In genomic region chr22:19843857-19844422, GRCh38 we compare ENCODE assay signal across 12 cellular contexts. TPM values are rescaled to one million over a fixed set of nuclear protein-coding genes. Genes with fewer than 3 reads are reported as not detected.
DNase-seq lines count a peak whose midpoint lies in the region; ATAC-seq and TF ChIP-seq lines count a peak whose summit lies in the region.
"Had no signal": no experiment of that assay in that cellular context is flagged by ENCODE, and none has a peak within 500 bp of the region (broad histone marks: within the 10 kb centered on the region; RNA-seq: fewer than 3 reads in every experiment).

No MANE protein-coding gene starts in this region.

- peak overlapping the region in 3 of 8 donors; percentile 43 to 62 (median 51) for H3K4me3 Mint-ChIP-seq in CD4-positive, alpha-beta memory T cell

- no peak for TF ChIP-seq POLR2A in gastroesophageal sphincter (IDR thresholded peaks at IDR 0.05)

- no peaks in the 10 kb centered on the region for H3K9me2 ChIP-seq in OCI-LY7 (ENCODE audit: insufficient read depth, low read length)

- H3K27me3 Mint-ChIP-seq in CD4-positive, alpha-beta memory T cell: no peaks in the 10 kb centered on the region

- H2AFZ ChIP-seq in OCI-LY7 (ENCODE audit: low read length): 0 out of 2 replicates have a peak overlapping the region, but pooled peaks have one; percentile 2

- CTCF ChIA-PET in CD4-positive, alpha-beta memory T cell (lab: Charles Lee; ENCODE audit: partially characterized antibody): interaction anchor here (1.1 to 1.5 kb wide), 2 partner anchors 48 to 88 kb away, joined by 4 to 5 read pairs; no protein-coding TSS in a partner anchor
- CTCF ChIA-PET in OCI-LY7 (lab: Charles Lee; ENCODE audit: unreplicated experiment): no interaction called here

- peaks cover 20% of the 10 kb centered on the region for H3K4me1 ChIP-seq in CD4-positive, alpha-beta memory T cell (ENCODE audit: insufficient read depth, low read length)
- peaks cover 45% of the 10 kb centered on the region for H3K4me1 ChIP-seq in OCI-LY7 (ENCODE audit: insufficient read depth, low read length, poor library complexity, severe bottlenecking)
- H3K4me1 ChIP-seq in gastroesophageal sphincter: peaks cover 0 to 20% (median 3%) of the 10 kb centered on the region in 3 donors
- H3K4me1 ChIP-seq: testis had no signal

- no peak for DNase-seq in CD4-positive, alpha-beta memory T cell
- DNase-seq in OCI-LY7 (ENCODE audit: low spot score): no peak
- peak; percentile 11 for DNase-seq in retina
- no peak for DNase-seq in GM19240 (ENCODE audit: insufficient read length, low spot score)
- DNase-seq in H4 (ENCODE audit: low spot score): no peak
- no peak for DNase-seq in SIG-M5 treated with dmso at 0.1 percent for 504 hours (lab: John Stamatoyannopoulos, UW; ENCODE audit: unreplicated experiment)
- DNase-seq: NCI-H510A treated with DMSO at 0.1 percent for 48 hours, testis had no signal

- H3K36me3 Mint-ChIP-seq in CD4-positive, alpha-beta memory T cell: peaks cover 4 to 9% of the 10 kb centered on the region in 2 donors

- H3K4me3 ChIP-seq in CD4-positive, alpha-beta memory T cell (ENCODE audit: low read length in 2 of 2): no peak overlapping the region
- H3K4me3 ChIP-seq in OCI-LY7 (ENCODE audit: low read depth, low read length, poor library complexity, severe bottlenecking) (no peak overlapping the region), gastroesophageal sphincter (no peak overlapping the region)
- H3K4me3 ChIP-seq: SK-N-MC, testis had no signal

- TF ChIP-seq CTCF in OCI-LY7 (conservative IDR thresholded peaks at IDR 0.05; ENCODE audit: low read length): no peak
- TF ChIP-seq CTCF in gastroesophageal sphincter (IDR thresholded peaks at IDR 0.05): no peak

- peak overlapping the region; percentile 4 for H3K27ac ChIP-seq in CD4-positive, alpha-beta memory T cell (ENCODE audit: low read depth, low read length)
- H3K27ac ChIP-seq in OCI-LY7 (ENCODE audit: low read depth, low read length, poor library complexity, severe bottlenecking): peak overlapping the region; percentile 68
- H3K27ac ChIP-seq in gastroesophageal sphincter: peak overlapping the region in 3 of 4 donors; percentile 33 to 73 (median 60)
- H3K27ac ChIP-seq: SK-N-MC, testis had no signal

- POLR2A ChIA-PET in CD4-positive, alpha-beta memory T cell (lab: Charles Lee; ENCODE audit: partially characterized antibody): interaction anchor here (1.7 to 1.9 kb wide), 2 partner anchors 12 to 48 kb away, joined by 9 to 10 read pairs; no protein-coding TSS in a partner anchor
- POLR2A ChIA-PET in OCI-LY7 (lab: Charles Lee): interaction anchor here (1.2 to 2.2 kb wide), 3 partner anchors 12 to 48 kb away, joined by 3 to 5 read pairs (median 4); no protein-coding TSS in a partner anchor

- intact Hi-C loops in CD4-positive, alpha-beta memory T cell (cut with micrococcal nuclease): no loop called here
- intact Hi-C loops in OCI-LY7 (cut with micrococcal nuclease; ENCODE audit: unreplicated experiment): loop anchor here (5.0 kb wide), 1 partner anchor 68 kb away; no protein-coding TSS in a partner anchor

- no peaks in the 10 kb centered on the region for H3K36me3 ChIP-seq in CD4-positive, alpha-beta memory T cell (ENCODE audit: insufficient read depth, low read length)
- H3K36me3 ChIP-seq in OCI-LY7 (ENCODE audit: insufficient read depth, low read length) (peaks cover 25% of the 10 kb centered on the region), gastroesophageal sphincter (peaks cover 0 to 7% of the 10 kb centered on the region in 2 donors)

- H3K9me3 ChIP-seq in CD4-positive, alpha-beta memory T cell (ENCODE audit: control insufficient read depth in 1 of 2, low read length in 2 of 2): no peaks in the 10 kb centered on the region
- H3K9me3 ChIP-seq in OCI-LY7 (ENCODE audit: low read length): no peaks in the 10 kb centered on the region
- no peaks in the 10 kb centered on the region for H3K9me3 ChIP-seq in gastroesophageal sphincter
- H3K9me3 ChIP-seq: testis had no signal

- H3K27ac Mint-ChIP-seq in CD4-positive, alpha-beta memory T cell: peak overlapping the region in 4 of 7 donors; percentile 63 to 83 (median 76)

- no TSS peak for BruUV-seq in OCI-LY7 (replicated peaks; lab: Mats Ljungman, UMichigan)

- H4K20me1 ChIP-seq in OCI-LY7 (ENCODE audit: insufficient read depth, low read length): no peaks in the 10 kb centered on the region

- no peaks in the 10 kb centered on the region for H3K27me3 ChIP-seq in CD4-positive, alpha-beta memory T cell (ENCODE audit: insufficient read depth, low read length)
- no peaks in the 10 kb centered on the region for H3K27me3 ChIP-seq in gastroesophageal sphincter
- H3K27me3 ChIP-seq: testis had no signal

- peak overlapping the region; percentile 54 for H3K4me2 ChIP-seq in OCI-LY7 (ENCODE audit: low read length)

- ATAC-seq in gastroesophageal sphincter (peak; percentile 28), HG03520 (IDR thresholded peaks at IDR 0.05; ENCODE audit: unreplicated experiment) (no peak)
- ATAC-seq: HCT116 had no signal

- no peaks in the 10 kb centered on the region for H3K9me3 Mint-ChIP-seq in CD4-positive, alpha-beta memory T cell

- peaks cover 13 to 27% (median 24%) of the 10 kb centered on the region in 4 donors for H3K4me1 Mint-ChIP-seq in CD4-positive, alpha-beta memory T cell

- no peak for TF ChIP-seq EP300 in gastroesophageal sphincter (IDR thresholded peaks at IDR 0.05)

- 40% methylated on average over 3 of the region's 11 CpGs; no CpG with 5 or more reads in 1 of the 2 donors for WGBS in gastroesophageal sphincter (ENCODE audit: low coverage in 1 of 2), 2 donors

- H3K79me2 ChIP-seq in OCI-LY7 (ENCODE audit: insufficient read depth, low read depth, low read length): no peaks in the 10 kb centered on the region

RNA-seq across cellular contexts. Expression of gene GNB1L, which starts 10.7 kb away (rescaled TPM):
- 1 to 10 TPM; 7.9 to 8.7 TPM for total RNA-seq in CD4-positive, alpha-beta memory T cell
- 10 to 100 TPM; 12.7 to 14.6 TPM for polyA plus RNA-seq in CD4-positive, alpha-beta memory T cell
- 21.2 and 26.7 TPM in 2 replicates for total RNA-seq in OCI-LY7 (2014; rRNA removed; shearing (Covaris generic))
- 12.9 and 13.1 TPM in 2 replicates for total RNA-seq in OCI-LY7 (2022)
- total RNA-seq in gastroesophageal sphincter: 1 to 10 TPM; 4.8 to 8.7 (median 7.4) TPM
- total RNA-seq in H4 (2014; rRNA removed; shearing (Covaris generic)): 5.7 and 12.4 TPM in 2 replicates

RNA-seq across cellular contexts. Expression of gene RTL10, which starts 10.7 kb away (rescaled TPM):
- 10 to 100 TPM; 26.9 to 27.6 TPM for total RNA-seq in CD4-positive, alpha-beta memory T cell
- polyA plus RNA-seq in CD4-positive, alpha-beta memory T cell: 10 to 100 TPM in 1 of 2 donors, 1 to 10 TPM in 1; 4.3 to 13.0 TPM
- total RNA-seq in OCI-LY7 (2014; rRNA removed; shearing (Covaris generic)): 25.5 and 28.2 TPM in 2 replicates
- total RNA-seq in OCI-LY7 (2022) (26.1 and 26.2 TPM in 2 replicates), gastroesophageal sphincter (10 to 100 TPM in 2 of 4 donors, 1 to 10 TPM in 2; 6.6 to 15.9 (median 10.4) TPM)
- total RNA-seq in H4 (2014; rRNA removed; shearing (Covaris generic)): 2.3 and 2.6 TPM in 2 replicates

Comparison
In these comparisons a context has a peak if more than half of its experiments do, and no peak if none do; other contexts are left out.
1. H3K27ac ChIP-seq: peak in every context shown above with its lines; median percentile 68 in OCI-LY7; 60 in gastroesophageal sphincter; 4 in CD4-positive, alpha-beta memory T cell.